13 cellular contexts compared by ENCODE assay signal in genomic region chr1:21903638-21904474, GRCh38. TPM values are rescaled to one million over a fixed set of nuclear protein-coding genes. Genes with fewer than 3 reads are reported as not detected.
DNase-seq lines count a peak whose midpoint lies in the region; ATAC-seq and TF ChIP-seq lines count a peak whose summit lies in the region.
"Had no signal": no experiment of that assay in that cellular context is flagged by ENCODE, and none has a peak within 500 bp of the region (broad histone marks: within the 10 kb centered on the region; RNA-seq: fewer than 3 reads in every experiment).

No MANE protein-coding gene starts in this region.

- CTCF ChIA-PET in activated CD4-positive, alpha-beta T cell treated with anti-CD3 and anti-CD28 coated beads for 36 hours (lab: Charles Lee) = no interaction called here

- no peak overlapping the region for H3K4me3 ChIP-seq in tibial nerve
- H3K4me3 ChIP-seq: dorsolateral prefrontal cortex had no signal

- no peaks in the 10 kb centered on the region for H3K9me3 ChIP-seq in tibial nerve

- H3K4me1 Mint-ChIP-seq in activated CD4-positive, alpha-beta T cell treated with anti-CD3 and anti-CD28 coated beads for 36 hours = peaks cover 8% of the 10 kb centered on the region
- H3K4me1 Mint-ChIP-seq in endothelial cell (ENCODE audit: unreplicated experiment) (peaks cover 78% of the 10 kb centered on the region), glutamatergic neuron (ENCODE audit: low read depth, unreplicated experiment) (peaks cover 6% of the 10 kb centered on the region)

- no peak for ATAC-seq in activated CD4-positive, alpha-beta T cell treated with anti-CD3 and anti-CD28 coated beads for 36 hours

- H3K4me1 ChIP-seq in tibial nerve = peaks cover 0 to 100% (median 94%) of the 10 kb centered on the region in 4 donors

- H3K27ac Mint-ChIP-seq in activated CD4-positive, alpha-beta T cell treated with anti-CD3 and anti-CD28 coated beads for 36 hours = peak overlapping the region; percentile 24
- H3K27ac Mint-ChIP-seq in endothelial cell (ENCODE audit: unreplicated experiment) (peak overlapping the region; percentile 97), glutamatergic neuron (ENCODE audit: unreplicated experiment) (no peak overlapping the region)
- H3K27ac Mint-ChIP-seq: activated naive CD8-positive, alpha-beta T cell had no signal

- no peak for TF ChIP-seq CTCF in endothelial cell (IDR thresholded peaks at IDR 0.05; ENCODE audit: unreplicated experiment)
- TF ChIP-seq CTCF in tibial nerve (IDR thresholded peaks at IDR 0.05) = no peak
- TF ChIP-seq CTCF in glutamatergic neuron (IDR thresholded peaks at IDR 0.05; ENCODE audit: partially characterized antibody, unreplicated experiment) = no peak

- intact Hi-C loops in activated CD4-positive, alpha-beta T cell treated with anti-CD3 and anti-CD28 coated beads for 36 hours (cut with DNase I, micrococcal nuclease) = no loop called here

- H3K36me3 Mint-ChIP-seq in activated CD4-positive, alpha-beta T cell treated with anti-CD3 and anti-CD28 coated beads for 36 hours (ENCODE audit: low read depth) = no peaks in the 10 kb centered on the region
- H3K36me3 Mint-ChIP-seq in endothelial cell (ENCODE audit: low read depth, unreplicated experiment) (peaks cover 31% of the 10 kb centered on the region), glutamatergic neuron (ENCODE audit: unreplicated experiment) (no peaks in the 10 kb centered on the region)
- H3K36me3 Mint-ChIP-seq: activated naive CD8-positive, alpha-beta T cell had no signal

- no peaks in the 10 kb centered on the region for H3K27me3 ChIP-seq in tibial nerve
- H3K27me3 ChIP-seq: dorsolateral prefrontal cortex had no signal

- no peak for DNase-seq in activated CD4-positive, alpha-beta T cell treated with anti-CD3 and anti-CD28 coated beads for 36 hours
- no peak for DNase-seq in activated CD4-positive, alpha-beta T cell treated with anti-CD3 and anti-CD28 coated beads for 4 hours
- no peak for DNase-seq in endothelial cell (ENCODE audit: low spot score)
- DNase-seq in myocyte (ENCODE audit: low read depth) = peak; percentile 64
- no peak for DNase-seq in tibial nerve (ENCODE audit: low spot score in 2 of 2)
- DNase-seq in NCI-H524 treated with DMSO at 0.1 percent for 48 hours (lab: John Stamatoyannopoulos, UW) = no peak
- no peak for DNase-seq in glutamatergic neuron
- no peak for DNase-seq in activated T-cell treated with anti-CD3 and anti-CD28 coated beads, Interleukin-2, amount 50 U/mL, for 48 hours
- DNase-seq: 8988T, dorsolateral prefrontal cortex, NCI-H226, T1000 had no signal

- no peak for TF ChIP-seq POLR2A in tibial nerve (IDR thresholded peaks at IDR 0.05)

- no peaks in the 10 kb centered on the region for H3K9me3 Mint-ChIP-seq in activated CD4-positive, alpha-beta T cell treated with anti-CD3 and anti-CD28 coated beads for 36 hours (ENCODE audit: low read depth)
- H3K9me3 Mint-ChIP-seq in endothelial cell (ENCODE audit: unreplicated experiment) (no peaks in the 10 kb centered on the region), glutamatergic neuron (ENCODE audit: unreplicated experiment) (peaks cover 2% of the 10 kb centered on the region)

- WGBS in tibial nerve, 2 donors = 55 to 64% methylated on average over 27 of the region's 27 CpGs

- TF ChIP-seq EP300 in tibial nerve (IDR thresholded peaks at IDR 0.05) = peak in 1 of 2 donors; percentile 2

- H3K4me3 Mint-ChIP-seq in activated CD4-positive, alpha-beta T cell treated with anti-CD3 and anti-CD28 coated beads for 36 hours = no peak overlapping the region
- H3K4me3 Mint-ChIP-seq in endothelial cell (ENCODE audit: unreplicated experiment) (peak overlapping the region; percentile 76), glutamatergic neuron (ENCODE audit: unreplicated experiment) (no peak overlapping the region)
- H3K4me3 Mint-ChIP-seq: activated naive CD8-positive, alpha-beta T cell had no signal

- no peaks in the 10 kb centered on the region for H3K36me3 ChIP-seq in tibial nerve

- no peaks in the 10 kb centered on the region for H3K27me3 Mint-ChIP-seq in activated CD4-positive, alpha-beta T cell treated with anti-CD3 and anti-CD28 coated beads for 36 hours
- H3K27me3 Mint-ChIP-seq in endothelial cell (ENCODE audit: unreplicated experiment) (peaks cover 26% of the 10 kb centered on the region), glutamatergic neuron (ENCODE audit: unreplicated experiment) (peaks cover 4% of the 10 kb centered on the region)
- H3K27me3 Mint-ChIP-seq: activated naive CD8-positive, alpha-beta T cell had no signal

- peak overlapping the region; percentile 6 to 97 (median 82) for H3K27ac ChIP-seq in tibial nerve
- H3K27ac ChIP-seq: dorsolateral prefrontal cortex had no signal

- POLR2A ChIA-PET in activated CD4-positive, alpha-beta T cell treated with anti-CD3 and anti-CD28 coated beads for 36 hours (lab: Charles Lee) = interaction anchor here (0.6 kb wide), 1 partner anchor 735 kb away, joined by 3 read pairs; no protein-coding TSS in a partner anchor

RNA-seq across cellular contexts. Expression of gene HSPG2, which starts 33.3 kb away (rescaled TPM):
- total RNA-seq in activated CD4-positive, alpha-beta T cell treated with anti-CD3 and anti-CD28 coated beads for 36 hours = 10 to 100 TPM; 19.6 to 20.6 TPM
- 1,732 TPM for total RNA-seq in endothelial cell (ENCODE audit: unreplicated experiment)
- 221 and 384 TPM in 2 replicates for total RNA-seq in myocyte
- polyA plus RNA-seq in myocyte (2012) = 653 TPM
- total RNA-seq in tibial nerve = 100 to 1,000 TPM; 292 to 486 (median 404) TPM
- 3.3 TPM for total RNA-seq in glutamatergic neuron (ENCODE audit: unreplicated experiment)

Comparison
In these comparisons a context has a peak if more than half of its experiments do, and no peak if none do; other contexts are left out.
1. RNA of gene HSPG2, which starts 33.3 kb away (total RNA-seq): 1,732 TPM in endothelial cell (single experiment), 292 to 486 TPM in tibial nerve and 221 to 384 TPM in myocyte; 19.6 to 20.6 TPM in activated CD4-positive, alpha-beta T cell treated with anti-CD3 and anti-CD28 coated beads for 36 hours and 3.3 TPM in glutamatergic neuron (single experiment); every median in the first group is over 10 times any median in the second.